8 cellular contexts compared by ENCODE assay signal in the genomic region with DNA sequence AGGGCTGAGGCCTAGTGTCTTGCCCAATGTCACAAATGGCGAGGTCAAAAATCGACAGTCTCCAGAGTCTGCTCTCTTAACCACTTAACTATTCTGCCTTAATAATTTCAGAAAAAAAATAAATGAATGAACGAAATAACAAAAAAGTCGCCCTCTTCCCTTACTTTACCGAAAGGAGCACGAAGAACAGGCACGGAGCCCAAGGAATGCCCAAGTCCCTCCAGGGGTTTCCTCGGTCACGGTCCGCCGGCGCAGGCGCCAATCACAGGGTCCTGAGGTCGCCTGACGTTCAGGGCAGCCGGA. TPM values are rescaled to one million over a fixed set of nuclear protein-coding genes. Genes with fewer than 3 reads are reported as not detected.
A peak's percentile ranks its signal among the peaks of the same experiment; 100 is the strongest.
DNase-seq lines count a peak whose midpoint lies in the region; ATAC-seq and TF ChIP-seq lines count a peak whose summit lies in the region.

No MANE protein-coding gene starts in this region.

- no peak overlapping the region for H3K14ac ChIP-seq in mesenchymal stem cell (ENCODE audit: low read length in 2 of 2)

- no peaks in the 10 kb centered on the region for H3K9me3 ChIP-seq in HUES48 (ENCODE audit: control insufficient read depth, insufficient read depth, low read length)
- no peaks in the 10 kb centered on the region for H3K9me3 ChIP-seq in mammary epithelial cell (replicated peaks; ENCODE audit: insufficient read depth, low read length)
- no peaks in the 10 kb centered on the region for H3K9me3 ChIP-seq in mesenchymal stem cell (ENCODE audit: control insufficient read depth, low read length)
- no peaks in the 10 kb centered on the region for H3K9me3 ChIP-seq in uterus

- peak overlapping the region; percentile 87 for H4K91ac ChIP-seq in mesenchymal stem cell (ENCODE audit: low read length)

- H2AK5ac ChIP-seq in mesenchymal stem cell (ENCODE audit: low read length, severe bottlenecking) = no peak overlapping the region

- intact Hi-C loops in mammary epithelial cell (cut with micrococcal nuclease) (loop anchor here (1.0 to 2.0 kb wide), 2 partner anchors 234 to 255 kb away; partner anchors contain the start of gene NRBP1), uterus (cut with DNase I; ENCODE audit: low total_unique reads) (no loop called here)

- no peaks in the 10 kb centered on the region for H3K27me3 ChIP-seq in HUES48 (ENCODE audit: control insufficient read depth, insufficient read depth, low read length)
- H3K27me3 ChIP-seq in mammary epithelial cell (ENCODE audit: insufficient read depth, low read length) = no peaks in the 10 kb centered on the region
- no peaks in the 10 kb centered on the region for H3K27me3 ChIP-seq in mesenchymal stem cell (ENCODE audit: control insufficient read depth in 1 of 2, insufficient read depth in 1 of 2, low read length in 2 of 2)
- no peaks in the 10 kb centered on the region for H3K27me3 ChIP-seq in uterus

- H3K79me1 ChIP-seq in mesenchymal stem cell (replicated peaks; ENCODE audit: low read length, poor library complexity, severe bottlenecking) = peaks cover 11% of the 10 kb centered on the region

- in situ Hi-C loops in mammary epithelial cell (cut with MboI; ENCODE audit: low sequenced_read_pairs in 2 of 2) = no loop called here

- TF ChIP-seq CTCF in mammary epithelial cell (conservative IDR thresholded peaks at IDR 0.05 in 1 of 2, IDR thresholded peaks at IDR 0.05 in 1 of 2; ENCODE audit: extremely low read depth in 1 of 2, insufficient read depth in 1 of 2, low read depth in 1 of 2, low read length in 2 of 2) = no peak
- TF ChIP-seq CTCF in uterus (IDR thresholded peaks at IDR 0.05) = no peak

- peaks cover 71% of the 10 kb centered on the region for H3K79me2 ChIP-seq in mammary epithelial cell (ENCODE audit: insufficient read depth, low read length)

- H3K4me3 ChIP-seq in HUES48 (ENCODE audit: low read depth, low read length) (peak overlapping the region; percentile 96), mammary epithelial cell (replicated peaks in 1 of 3; ENCODE audit: insufficient read depth in 1 of 3, low read depth in 2 of 3, low read length in 3 of 3) (peak overlapping the region; percentile 70 to 82 (median 77)), mesenchymal stem cell (ENCODE audit: insufficient read depth in 1 of 2, low read depth in 1 of 2, low read length in 2 of 2) (peak overlapping the region; percentile 81 to 94), uterus (peak overlapping the region; percentile 73 to 90)

- peak overlapping the region; percentile 82 for H2BK15ac ChIP-seq in mesenchymal stem cell (ENCODE audit: low read depth, poor library complexity, severe bottlenecking)

- no peak for TF ChIP-seq POLR2A in uterus (IDR thresholded peaks at IDR 0.05)

- H2BK120ac ChIP-seq in mesenchymal stem cell (ENCODE audit: low read depth, low read length) = no peak overlapping the region

- H4K20me1 ChIP-seq in mammary epithelial cell (ENCODE audit: insufficient read depth, low read length) = no peaks in the 10 kb centered on the region

- H2BK12ac ChIP-seq in mesenchymal stem cell (ENCODE audit: low read length in 2 of 2) = no peak overlapping the region

- no peaks in the 10 kb centered on the region; the same call in 1 of the 2 replicates for H3K4me1 ChIP-seq in HUES48 (ENCODE audit: control insufficient read depth, insufficient read depth, low read length)
- peaks cover 20% of the 10 kb centered on the region for H3K4me1 ChIP-seq in mammary epithelial cell (ENCODE audit: insufficient read depth, low read length)
- H3K4me1 ChIP-seq in mesenchymal stem cell (ENCODE audit: control insufficient read depth, insufficient read depth, low read depth, low read length) = peaks cover 5% of the 10 kb centered on the region
- H3K4me1 ChIP-seq in uterus = peaks cover 0 to 7% of the 10 kb centered on the region in 2 donors

- DNase-seq in mammary epithelial cell (no peak), mesenchymal stem cell (no peak), uterus (no peak)
- DNase-seq in stimulated activated CD4-positive, alpha-beta T cell treated with anti-CD3 and anti-CD28 coated beads, Interleukin-4, amount 100 ng/mL, for 1 hour = no peak

- peaks cover 50% of the 10 kb centered on the region for H3K36me3 ChIP-seq in HUES48 (ENCODE audit: control insufficient read depth, insufficient read depth, low read length)
- peaks cover 25% of the 10 kb centered on the region for H3K36me3 ChIP-seq in mammary epithelial cell (ENCODE audit: insufficient read depth, low read length)
- peaks cover 8 to 55% of the 10 kb centered on the region in 2 experiments for H3K36me3 ChIP-seq in mesenchymal stem cell (ENCODE audit: control insufficient read depth in 1 of 2, insufficient read depth in 2 of 2, low read depth in 1 of 2, low read length in 2 of 2)
- no peaks in the 10 kb centered on the region for H3K36me3 ChIP-seq in uterus

- ATAC-seq in GM21390 (IDR thresholded peaks at IDR 0.05; ENCODE audit: unreplicated experiment) (peak; percentile 38), GM18519 (IDR thresholded peaks at IDR 0.05; ENCODE audit: low FRiP score, unreplicated experiment) (no peak), HG02610 (IDR thresholded peaks at IDR 0.05; ENCODE audit: unreplicated experiment) (no peak)

- peak overlapping the region; percentile 83 for H3K27ac ChIP-seq in HUES48 (ENCODE audit: low read depth, low read length)
- peak overlapping the region; percentile 87 for H3K27ac ChIP-seq in mammary epithelial cell (ENCODE audit: insufficient read depth, low read depth, low read length)
- peak overlapping the region; percentile 92 for H3K27ac ChIP-seq in mesenchymal stem cell (ENCODE audit: low read length, poor library complexity, severe bottlenecking)
- peak overlapping the region; percentile 88 to 93 for H3K27ac ChIP-seq in uterus

- H2AFZ ChIP-seq in mammary epithelial cell (ENCODE audit: low read depth, low read length) (peak overlapping the region; percentile 98), mesenchymal stem cell (ENCODE audit: low read depth, low read length) (peak overlapping the region; percentile 85)

- 0% methylated on average over 6 of the region's 16 CpGs for WGBS in mammary epithelial cell (ENCODE audit: low coverage, missing lambda C conversion rate)
- WGBS in mesenchymal stem cell = 3% methylated on average over 15 of the region's 16 CpGs

- H3K23ac ChIP-seq in mesenchymal stem cell (ENCODE audit: low read length in 2 of 2) = no peak overlapping the region

- H3K4me2 ChIP-seq in mammary epithelial cell (ENCODE audit: insufficient read depth, low read depth, low read length) (peak overlapping the region; percentile 88), mesenchymal stem cell (ENCODE audit: low read length, poor library complexity, severe bottlenecking) (peak overlapping the region; percentile 65)

- BruUV-seq in mammary epithelial cell (replicated peaks; lab: Mats Ljungman, UMichigan) = TSS peak; percentile 44

- H4K8ac ChIP-seq in mesenchymal stem cell (ENCODE audit: low read length) = peak overlapping the region; percentile 96

- H3K18ac ChIP-seq in mesenchymal stem cell (ENCODE audit: low read depth in 1 of 2, low read length in 2 of 2) = peak overlapping the region; percentile 74 to 79

- H2BK5ac ChIP-seq in mesenchymal stem cell (ENCODE audit: low read depth, low read length, poor library complexity, severe bottlenecking) = peak overlapping the region; percentile 83

- CTCF ChIA-PET in mammary epithelial cell (lab: Charles Lee; ENCODE audit: low non-redundant PET) = interaction anchor here (1.2 kb wide), 1 partner anchor 21 kb away, joined by 9 read pairs; no protein-coding TSS in a partner anchor

- H3K4ac ChIP-seq in mesenchymal stem cell (ENCODE audit: low read depth in 1 of 2, low read length in 2 of 2) = peak overlapping the region; percentile 6 to 30

- peak overlapping the region; percentile 89 for H3K9ac ChIP-seq in HUES48 (ENCODE audit: low read depth, low read length)
- peak overlapping the region; percentile 95 for H3K9ac ChIP-seq in mammary epithelial cell (ENCODE audit: insufficient read depth, low read length)
- H3K9ac ChIP-seq in mesenchymal stem cell (ENCODE audit: low read length) = peak overlapping the region; percentile 97

- dilution Hi-C loops in mammary epithelial cell (cut with HindIII; ENCODE audit: low sequenced_read_pairs) = no loop called here

RNA-seq across cellular contexts. Expression of gene SUPT7L, which starts 0.3 kb away (rescaled TPM):
- 10 to 100 TPM; 31.2 to 46.2 TPM for total RNA-seq in mammary epithelial cell
- polyA plus RNA-seq in mammary epithelial cell = 28.8 TPM
- 13.9 TPM for polyA minus RNA-seq in mammary epithelial cell
- 25.1 TPM for polyA plus RNA-seq in mesenchymal stem cell (2013, experiment 1 of 2)
- polyA plus RNA-seq in mesenchymal stem cell (2013, experiment 2 of 2) = 25.0 TPM
- total RNA-seq in uterus = 10 to 100 TPM; 11.8 to 31.2 (median 20.2) TPM

RNA-seq across cellular contexts. Expression of gene SLC4A1AP, which starts 0.6 kb away (rescaled TPM):
- total RNA-seq in mammary epithelial cell = 10 to 100 TPM; 23.8 to 26.1 TPM
- polyA plus RNA-seq in mammary epithelial cell = 10.9 TPM
- 5.4 TPM for polyA minus RNA-seq in mammary epithelial cell
- 21.1 TPM for polyA plus RNA-seq in mesenchymal stem cell (2013, experiment 1 of 2)
- polyA plus RNA-seq in mesenchymal stem cell (2013, experiment 2 of 2) = 20.7 TPM
- total RNA-seq in uterus = 10 to 100 TPM; 15.0 to 23.8 (median 23.1) TPM

RNA-seq across cellular contexts. Expression of gene GPN1, which starts 34.3 kb away (rescaled TPM):
- total RNA-seq in mammary epithelial cell (10 to 100 TPM; 42.9 to 46.8 TPM), uterus (10 to 100 TPM; 13.3 to 38.6 (median 19.7) TPM)
- polyA plus RNA-seq in mammary epithelial cell = 64.0 TPM
- 75.2 TPM for polyA minus RNA-seq in mammary epithelial cell
- polyA plus RNA-seq in mesenchymal stem cell (2013, experiment 1 of 2) = 26.6 TPM
- polyA plus RNA-seq in mesenchymal stem cell (2013, experiment 2 of 2) = 26.4 TPM

RNA-seq across cellular contexts. Expression of gene CCDC121, which starts 34.3 kb away (rescaled TPM):
- total RNA-seq in mammary epithelial cell = 1 to 10 TPM; 1.2 to 1.9 TPM
- polyA plus RNA-seq in mammary epithelial cell = 1.0 TPM
- not detected for polyA minus RNA-seq in mammary epithelial cell
- polyA plus RNA-seq in mesenchymal stem cell (2013, experiment 1 of 2) = 1.1 TPM
- 1.6 TPM for polyA plus RNA-seq in mesenchymal stem cell (2013, experiment 2 of 2)
- total RNA-seq in uterus = 10 to 100 TPM in 1 of 4 donors, 1 to 10 TPM in 3; 3.5 to 12.3 (median 7.3) TPM
